ENCODE assay signal across 18 cellular contexts in genomic region chr12:31203261-31203660, GRCh38.
"Had no signal": no experiment of that assay in that cellular context is flagged by ENCODE, and none has a peak within 500 bp of the region (broad histone marks: within the 10 kb centered on the region; RNA-seq: fewer than 3 reads in every experiment).

No MANE protein-coding gene starts in this region.

- H3K9me3 ChIP-seq: colonic mucosa, heart right ventricle, mucosa of descending colon, neutrophil, psoas muscle, right lobe of liver, thoracic aorta, transverse colon had no signal

- DNase-seq: colonic mucosa; dermis blood vessel endothelial cell; heart right ventricle; hypothalamus; kidney glomerular epithelial cell; mucosa of descending colon; naive thymus-derived CD8-positive, alpha-beta T cell; psoas muscle; retina; right lobe of liver; stimulated activated CD4-positive, alpha-beta T cell treated with anti-CD3 and anti-CD28 coated beads, Interleukin-4, amount 100 ng/mL, for 1 hour; stimulated activated CD8-positive, alpha-beta memory T cell treated with anti-CD3 and anti-CD28 coated beads, Interleukin-4, amount 100 ng/mL, for 48 hours; transverse colon had no signal

- H3K36me3 Mint-ChIP-seq: naive thymus-derived CD8-positive, alpha-beta T cell; stimulated activated effector memory CD8-positive, alpha-beta T cell treated with anti-CD3 and anti-CD28 coated beads, Interleukin-12 subunit alpha, Interleukin-12 subunit beta, amount 100 ng/mL, for 72 hours had no signal

- ATAC-seq: heart right ventricle; left lobe of liver; mucosa of descending colon; psoas muscle; right lobe of liver; stimulated activated effector memory CD8-positive, alpha-beta T cell treated with anti-CD3 and anti-CD28 coated beads, Interleukin-12 subunit alpha, Interleukin-12 subunit beta, amount 100 ng/mL, for 72 hours had no signal

- H3K27ac Mint-ChIP-seq: naive thymus-derived CD8-positive, alpha-beta T cell; stimulated activated effector memory CD8-positive, alpha-beta T cell treated with anti-CD3 and anti-CD28 coated beads, Interleukin-12 subunit alpha, Interleukin-12 subunit beta, amount 100 ng/mL, for 72 hours had no signal

- H3K9me3 Mint-ChIP-seq: naive thymus-derived CD8-positive, alpha-beta T cell; stimulated activated effector memory CD8-positive, alpha-beta T cell treated with anti-CD3 and anti-CD28 coated beads, Interleukin-12 subunit alpha, Interleukin-12 subunit beta, amount 100 ng/mL, for 72 hours had no signal

- H3K27me3 ChIP-seq: colonic mucosa, neutrophil, right lobe of liver, transverse colon had no signal

- H3K4me3 ChIP-seq: colonic mucosa, heart right ventricle, mucosa of descending colon, psoas muscle, right lobe of liver, thoracic aorta, transverse colon had no signal

- H3K4me3 Mint-ChIP-seq: naive thymus-derived CD8-positive, alpha-beta T cell; stimulated activated effector memory CD8-positive, alpha-beta T cell treated with anti-CD3 and anti-CD28 coated beads, Interleukin-12 subunit alpha, Interleukin-12 subunit beta, amount 100 ng/mL, for 72 hours; stimulated activated naive CD8-positive, alpha-beta T cell treated with anti-CD3 and anti-CD28 coated beads, Interleukin-15, Interleukin-2, amounts not matched to agents 100 ng/mL and 50 ng/mL, for 24 hours had no signal

- H3K27ac ChIP-seq: colonic mucosa, heart right ventricle, neutrophil, psoas muscle, right lobe of liver, thoracic aorta, transverse colon had no signal
